ENCODE assay signal across 21 cellular contexts in the genomic region with DNA sequence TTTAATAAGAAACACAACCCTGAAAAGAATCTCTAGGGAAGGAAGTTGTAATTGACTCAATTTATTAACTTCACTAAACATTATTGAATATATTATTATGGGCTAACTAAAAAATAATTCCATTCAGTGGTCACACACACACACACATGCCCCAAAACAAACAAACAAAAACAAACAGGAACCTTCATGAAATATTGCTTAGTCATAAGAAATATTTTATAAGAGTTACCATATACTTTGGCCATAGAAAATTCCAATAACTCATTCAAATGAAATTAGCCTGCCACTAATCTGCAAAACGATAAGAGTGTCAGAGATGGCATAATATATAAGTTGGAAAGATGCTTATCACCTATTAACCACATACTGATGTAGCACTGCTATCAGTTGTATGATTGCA.
"Had no signal": no experiment of that assay in that cellular context is flagged by ENCODE, and none has a peak within 500 bp of the region (broad histone marks: within the 10 kb centered on the region; RNA-seq: fewer than 3 reads in every experiment).

No MANE protein-coding gene starts in this region.

- H3K27ac Mint-ChIP-seq: neural progenitor cell, WTC11 had no signal

- H3K4me3 Mint-ChIP-seq: naive thymus-derived CD8-positive, alpha-beta T cell; neural progenitor cell; WTC11 had no signal

- ATAC-seq: gastrocnemius medialis; left lung; naive thymus-derived CD8-positive, alpha-beta T cell; sciatic nerve; WTC11 had no signal

- H3K4me1 ChIP-seq: colonic mucosa, esophagus squamous epithelium, gastrocnemius medialis, neural progenitor cell, suprapubic skin, tibial nerve had no signal

- H3K9me3 ChIP-seq: colonic mucosa, esophagus squamous epithelium, gastrocnemius medialis, left lung, stomach, suprapubic skin, tibial nerve had no signal

- H3K9me3 Mint-ChIP-seq: naive thymus-derived CD8-positive, alpha-beta T cell; neural progenitor cell; WTC11 had no signal

- H3K9ac ChIP-seq: neural progenitor cell had no signal

- H2AFZ ChIP-seq: neural progenitor cell had no signal

- H3K4me1 Mint-ChIP-seq: neural progenitor cell, WTC11 had no signal

- H3K4me2 ChIP-seq: neural progenitor cell had no signal

- H3K27me3 Mint-ChIP-seq: naive thymus-derived CD8-positive, alpha-beta T cell had no signal

- H3K36me3 Mint-ChIP-seq: naive thymus-derived CD8-positive, alpha-beta T cell; neural progenitor cell; WTC11 had no signal

- H3K36me3 ChIP-seq: colonic mucosa, esophagus squamous epithelium, gastrocnemius medialis, left lung, neural progenitor cell, stomach, suprapubic skin, tibial nerve had no signal

- DNase-seq: activated CD8-positive, alpha-beta memory T cell treated with anti-CD3 and anti-CD28 coated beads for 24 hours; activated CD8-positive, alpha-beta memory T cell treated with anti-CD3 and anti-CD28 coated beads, Interleukin-2, amount 50 U/mL, for 4 hours; amniotic stem cell; colonic mucosa; esophagus squamous epithelium; gastrocnemius medialis; hippocampal formation; kidney glomerular epithelial cell; left lung; naive thymus-derived CD8-positive, alpha-beta T cell; small intestine; stimulated activated CD4-positive, alpha-beta T cell treated with anti-CD3 and anti-CD28 coated beads, Interleukin-2, amount 100 ng/mL, for 24 hours; stimulated activated CD8-positive, alpha-beta memory T cell treated with anti-CD3 and anti-CD28 coated beads, Interleukin-4, amount 100 ng/mL, for 48 hours; stomach; T-helper 9 cell had no signal

- H3K4me3 ChIP-seq: colonic mucosa, esophagus squamous epithelium, gastrocnemius medialis, left lung, lung, neural progenitor cell, stomach, suprapubic skin, tibial nerve had no signal

- H3K27ac ChIP-seq: colonic mucosa, esophagus squamous epithelium, gastrocnemius medialis, left lung, neural progenitor cell, stomach, suprapubic skin, tibial nerve had no signal

- H3K27me3 ChIP-seq: colonic mucosa, esophagus squamous epithelium, gastrocnemius medialis, left lung, neural progenitor cell, stomach, suprapubic skin, tibial nerve had no signal
